21 cellular contexts compared by ENCODE assay signal in the genomic region with DNA sequence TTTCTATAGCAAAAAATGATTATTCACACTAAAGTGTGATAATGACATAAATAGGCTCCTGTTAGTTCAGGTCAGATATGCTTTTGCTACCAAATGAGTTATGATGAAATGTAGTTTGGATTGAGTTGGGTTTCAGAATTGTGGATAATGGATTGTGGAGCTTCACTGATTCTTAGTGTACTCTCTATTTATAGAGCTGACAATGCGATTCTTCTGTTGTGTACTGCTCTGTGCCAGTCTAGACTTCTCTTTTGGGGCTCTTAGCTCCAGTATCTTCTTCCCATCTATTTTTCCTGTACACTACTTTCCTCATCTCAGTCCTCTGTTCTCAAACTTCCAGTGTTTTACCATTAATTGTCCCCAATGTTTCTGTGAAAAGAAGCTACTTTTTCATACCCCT. TPM values are rescaled to one million over a fixed set of nuclear protein-coding genes. Genes with fewer than 3 reads are reported as not detected.
DNase-seq lines count a peak whose midpoint lies in the region; ATAC-seq and TF ChIP-seq lines count a peak whose summit lies in the region.
"Had no signal": no experiment of that assay in that cellular context is flagged by ENCODE, and none has a peak within 500 bp of the region (broad histone marks: within the 10 kb centered on the region; RNA-seq: fewer than 3 reads in every experiment).

No MANE protein-coding gene starts in this region.

- H3K27ac ChIP-seq in ACC112 (ENCODE audit: low read depth, low read length), result peak overlapping the region; percentile 79
- peak overlapping the region; percentile 81 for H3K27ac ChIP-seq in SK-N-MC
- peak overlapping the region; percentile 77 for H3K27ac ChIP-seq in epithelial cell of prostate
- H3K27ac ChIP-seq in neural progenitor cell, result no peak overlapping the region
- H3K27ac ChIP-seq: SJSA1 had no signal

- H3K27me3 ChIP-seq in ACC112 (ENCODE audit: insufficient read depth, low read length) (no peaks in the 10 kb centered on the region), neural progenitor cell (peaks cover 2% of the 10 kb centered on the region)
- H3K27me3 ChIP-seq: SJSA1 had no signal

- H3K79me2 ChIP-seq in ACC112 (ENCODE audit: control insufficient read depth, insufficient read depth, low read length, unreplicated experiment) (peaks cover 91% of the 10 kb centered on the region), neural progenitor cell (ENCODE audit: low read depth) (peaks cover 95% of the 10 kb centered on the region)

- H3K27me3 Mint-ChIP-seq in neural progenitor cell (ENCODE audit: insufficient read depth, low read depth), result no peaks in the 10 kb centered on the region
- H3K27me3 Mint-ChIP-seq: activated CD4-positive, alpha-beta T cell treated with anti-CD3 and anti-CD28 coated beads, Interleukin-2, amount 10 ng/mL, durations not matched to agents 24 days and 14 days; activated naive CD8-positive, alpha-beta T cell treated with anti-CD3 and anti-CD28 coated beads for 36 hours; CD4-positive, CD25-positive, alpha-beta regulatory T cell; dendritic cell treated with granulocyte-macrophage colony-stimulating factor and Interleukin-4, amounts not matched to agents 40 ng/mL and 50 ng/mL, for 4 days had no signal

- H3K4me1 ChIP-seq in ACC112 (ENCODE audit: control insufficient read depth, insufficient read depth, low read length, unreplicated experiment), result peaks cover 56% of the 10 kb centered on the region
- no peaks in the 10 kb centered on the region for H3K4me1 ChIP-seq in neural progenitor cell

- DNase-seq in SK-N-MC (ENCODE audit: low read depth, low spot score), result no peak
- no peak for DNase-seq in epithelial cell of prostate (ENCODE audit: low read depth, low spot score)
- no peak for DNase-seq in neural progenitor cell (ENCODE audit: low spot score)
- DNase-seq in NCI-H526 treated with DMSO at 0.1 percent for 48 hours (lab: John Stamatoyannopoulos, UW), result no peak
- no peak for DNase-seq in T-helper 9 cell
- no peak for DNase-seq in NCI-H1417 treated with DMSO at 0.1 percent for 48 hours (lab: John Stamatoyannopoulos, UW)
- DNase-seq: activated CD4-positive, alpha-beta T cell treated with anti-CD3 and anti-CD28 coated beads, Interleukin-2, amount 10 ng/mL, durations not matched to agents 24 days and 14 days; activated naive CD8-positive, alpha-beta T cell treated with anti-CD3 and anti-CD28 coated beads for 36 hours; CD4-positive, CD25-positive, alpha-beta regulatory T cell; immature natural killer cell; NCI-H1105 treated with DMSO at 0.1 percent for 48 hours; NCI-H2081 treated with DMSO at 0.1 percent for 48 hours; occipital lobe; OCI-M1; retina; T-helper 2 cell had no signal

- H3K36me3 Mint-ChIP-seq in neural progenitor cell, result peaks cover 16% of the 10 kb centered on the region

- no peak overlapping the region for H3K4me2 ChIP-seq in neural progenitor cell

- peaks cover 6% of the 10 kb centered on the region for H3K36me3 ChIP-seq in ACC112 (ENCODE audit: insufficient read depth, low read length)
- H3K36me3 ChIP-seq in SK-N-MC (ENCODE audit: insufficient read depth, low read length), result peaks cover 50% of the 10 kb centered on the region
- no peaks in the 10 kb centered on the region for H3K36me3 ChIP-seq in neural progenitor cell

- peaks cover 9% of the 10 kb centered on the region for H3K4me1 Mint-ChIP-seq in neural progenitor cell

- peaks cover 6% of the 10 kb centered on the region for H3K9me3 Mint-ChIP-seq in neural progenitor cell
- H3K9me3 Mint-ChIP-seq: activated CD4-positive, alpha-beta T cell treated with anti-CD3 and anti-CD28 coated beads, Interleukin-2, amount 10 ng/mL, durations not matched to agents 24 days and 14 days; activated naive CD8-positive, alpha-beta T cell treated with anti-CD3 and anti-CD28 coated beads for 36 hours; CD4-positive, CD25-positive, alpha-beta regulatory T cell; dendritic cell treated with granulocyte-macrophage colony-stimulating factor and Interleukin-4, amounts not matched to agents 40 ng/mL and 50 ng/mL, for 4 days; immature natural killer cell had no signal

- H3K9ac ChIP-seq in SK-N-MC (ENCODE audit: insufficient read length) (peak overlapping the region; percentile 10), neural progenitor cell (no peak overlapping the region)

- H2AFZ ChIP-seq in ACC112 (ENCODE audit: low read length, unreplicated experiment) (no peak overlapping the region), neural progenitor cell (replicated peaks) (no peak overlapping the region)

- no peak for TF ChIP-seq CTCF in neural progenitor cell (IDR thresholded peaks at IDR 0.05)

- H3K4me3 Mint-ChIP-seq in neural progenitor cell, result no peak overlapping the region
- H3K4me3 Mint-ChIP-seq: activated CD4-positive, alpha-beta T cell treated with anti-CD3 and anti-CD28 coated beads, Interleukin-2, amount 10 ng/mL, durations not matched to agents 24 days and 14 days; activated naive CD8-positive, alpha-beta T cell treated with anti-CD3 and anti-CD28 coated beads for 36 hours; dendritic cell treated with granulocyte-macrophage colony-stimulating factor and Interleukin-4, amounts not matched to agents 40 ng/mL and 50 ng/mL, for 4 days; immature natural killer cell had no signal

- H3F3A ChIP-seq in neural progenitor cell (ENCODE audit: low read depth), result peaks cover 4% of the 10 kb centered on the region

- H3K9me3 ChIP-seq in SK-N-MC (ENCODE audit: low read depth, low read length), result no peaks in the 10 kb centered on the region
- no peaks in the 10 kb centered on the region for H3K9me3 ChIP-seq in neural progenitor cell (ENCODE audit: low read depth)
- H3K9me3 ChIP-seq: SJSA1 had no signal

- no peak for ATAC-seq in HG02852 (IDR thresholded peaks at IDR 0.05; ENCODE audit: unreplicated experiment)

- H3K27ac Mint-ChIP-seq in neural progenitor cell, result peak overlapping the region; percentile 15
- H3K27ac Mint-ChIP-seq: activated CD4-positive, alpha-beta T cell treated with anti-CD3 and anti-CD28 coated beads, Interleukin-2, amount 10 ng/mL, durations not matched to agents 24 days and 14 days; activated naive CD8-positive, alpha-beta T cell treated with anti-CD3 and anti-CD28 coated beads for 36 hours; dendritic cell treated with granulocyte-macrophage colony-stimulating factor and Interleukin-4, amounts not matched to agents 40 ng/mL and 50 ng/mL, for 4 days had no signal

- H4K20me1 ChIP-seq in neural progenitor cell (ENCODE audit: low read depth), result peaks cover 54% of the 10 kb centered on the region

- H3K4me3 ChIP-seq in ACC112 (ENCODE audit: low read depth, low read length) (0 out of 2 replicates have a peak overlapping the region, but pooled peaks have one; percentile 5), SK-N-MC (no peak overlapping the region), neural progenitor cell (no peak overlapping the region)
- H3K4me3 ChIP-seq: SJSA1 had no signal

RNA-seq across cellular contexts. Expression of gene STMP1, which starts 7.5 kb away (rescaled TPM):
- total RNA-seq in neural progenitor cell (ENCODE audit: low replicate concordance), result 26.4 and 30.4 TPM in 2 replicates

RNA-seq across cellular contexts. Expression of gene SLC13A4, which starts 58.2 kb away (rescaled TPM):
- 0.28 and 1.9 TPM in 2 replicates for total RNA-seq in neural progenitor cell (ENCODE audit: low replicate concordance)
- total RNA-seq: activated CD4-positive, alpha-beta T cell treated with anti-CD3 and anti-CD28 coated beads, Interleukin-2, amount 10 ng/mL, durations not matched to agents 24 days and 14 days; activated naive CD8-positive, alpha-beta T cell treated with anti-CD3 and anti-CD28 coated beads for 36 hours; CD4-positive, CD25-positive, alpha-beta regulatory T cell; SJSA1; urinary bladder had no signal
